11 cellular contexts compared by ENCODE assay signal in the genomic region with DNA sequence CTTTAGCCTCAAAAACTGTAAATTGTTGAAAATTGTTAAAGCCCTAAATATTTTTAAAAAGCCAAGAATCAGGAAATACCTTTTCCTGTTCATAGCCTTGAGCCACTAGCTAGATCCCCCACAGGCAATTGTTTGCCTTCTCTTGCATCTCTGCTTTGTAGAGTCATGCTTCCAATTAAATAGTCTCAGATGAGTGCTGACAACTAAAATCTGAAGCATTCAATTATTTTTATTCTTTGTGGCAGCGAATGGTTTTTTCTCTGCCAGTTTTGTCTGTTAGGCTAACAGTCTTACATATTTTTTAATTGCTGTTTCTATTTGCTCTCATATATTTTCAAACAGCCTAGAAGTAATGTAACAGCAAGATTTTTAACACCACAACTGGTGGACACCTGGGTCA.
"Had no signal": no experiment of that assay in that cellular context is flagged by ENCODE, and none has a peak within 500 bp of the region (broad histone marks: within the 10 kb centered on the region; RNA-seq: fewer than 3 reads in every experiment).

No MANE protein-coding gene starts in this region.

- DNase-seq: activated CD4-positive, alpha-beta T cell treated with anti-CD3 and anti-CD28 coated beads for 48 hours; activated CD8-positive, alpha-beta memory T cell treated with anti-CD3 and anti-CD28 coated beads, Interleukin-2, amount 50 U/mL, for 48 hours; activated CD8-positive, alpha-beta T cell treated with anti-CD3 and anti-CD28 coated beads, Interleukin-2, amount 10 ng/mL, durations not matched to agents 7 days and 5 days; activated naive CD4-positive, alpha-beta T cell; heart left ventricle; natural killer cell; nucleus accumbens; psoas muscle; spleen; stimulated activated CD4-positive, alpha-beta T cell treated with anti-CD3 and anti-CD28 coated beads, Interleukin-1b, Interleukin-23, amount 100 ng/mL, for 48 hours; tibial artery had no signal
